In genomic region chr10:93193886-93194285, GRCh38 we compare ENCODE assay signal across 32 cellular contexts.
"Had no signal": no experiment of that assay in that cellular context is flagged by ENCODE, and none has a peak within 500 bp of the region (broad histone marks: within the 10 kb centered on the region; RNA-seq: fewer than 3 reads in every experiment).

No MANE protein-coding gene starts in this region.

- H3K9me3 ChIP-seq: MG63 had no signal

- H3K27me3 ChIP-seq: brain microvascular endothelial cell, MG63 had no signal

- H3K9me3 Mint-ChIP-seq: activated B cell treated with CpG ODN at 0.5 μM for 24 hours; activated CD4-positive, alpha-beta memory T cell treated with anti-CD3 and anti-CD28 coated beads for 36 hours; activated naive CD4-positive, alpha-beta T cell treated with anti-CD3 and anti-CD28 coated beads for 36 hours; activated naive CD4-positive, alpha-beta T cell treated with anti-CD3 and anti-CD28 coated beads, Interleukin-2, amount 50 U/mL, for 72 hours; activated T-cell treated with anti-CD3 and anti-CD28 coated beads, Interleukin-2, amount 50 U/mL, for 4 hours; activated T-helper 1 cell treated with anti-CD3 and anti-CD28 coated beads, Interleukin-12 subunit alpha, Interleukin-12 subunit beta, Interleukin-2, Interleukin-4 antibody, amounts not matched to agents 30 ng/mL and 10 ng/mL and 1 ng/mL, durations not matched to agents 14 hours and 24 hours and 36 hours had no signal

- H3K4me3 Mint-ChIP-seq: activated B cell treated with CpG ODN at 0.5 μM for 24 hours; activated CD4-positive, alpha-beta memory T cell treated with anti-CD3 and anti-CD28 coated beads for 36 hours; activated naive CD4-positive, alpha-beta T cell treated with anti-CD3 and anti-CD28 coated beads for 36 hours; activated T-cell treated with anti-CD3 and anti-CD28 coated beads, Interleukin-2, amount 50 U/mL, for 4 hours; activated T-helper 1 cell treated with anti-CD3 and anti-CD28 coated beads, Interleukin-12 subunit alpha, Interleukin-12 subunit beta, Interleukin-2, Interleukin-4 antibody, amounts not matched to agents 30 ng/mL and 10 ng/mL and 1 ng/mL, durations not matched to agents 14 hours and 24 hours and 36 hours had no signal

- H3K4me3 ChIP-seq: MG63 had no signal

- H3K27ac Mint-ChIP-seq: activated B cell treated with CpG ODN at 0.5 μM for 24 hours; activated CD4-positive, alpha-beta memory T cell treated with anti-CD3 and anti-CD28 coated beads for 36 hours; activated naive CD4-positive, alpha-beta T cell treated with anti-CD3 and anti-CD28 coated beads for 36 hours; activated naive CD4-positive, alpha-beta T cell treated with anti-CD3 and anti-CD28 coated beads, Interleukin-2, amount 50 U/mL, for 72 hours; activated T-helper 1 cell treated with anti-CD3 and anti-CD28 coated beads, Interleukin-12 subunit alpha, Interleukin-12 subunit beta, Interleukin-2, Interleukin-4 antibody, amounts not matched to agents 30 ng/mL and 10 ng/mL and 1 ng/mL, durations not matched to agents 14 hours and 24 hours and 36 hours had no signal

- ATAC-seq: activated naive CD4-positive, alpha-beta T cell treated with anti-CD3 and anti-CD28 coated beads, Interleukin-2, amount 50 U/mL, for 72 hours; activated T-cell treated with anti-CD3 and anti-CD28 coated beads, Interleukin-2, amount 50 U/mL, for 4 hours; Panc1; SK-N-SH treated with all-trans-retinoic acid at 6 μM for 48 hours had no signal

- H3K27ac ChIP-seq: brain microvascular endothelial cell, VCaP had no signal

- H3K36me3 Mint-ChIP-seq: activated CD4-positive, alpha-beta memory T cell treated with anti-CD3 and anti-CD28 coated beads for 36 hours; activated naive CD4-positive, alpha-beta T cell treated with anti-CD3 and anti-CD28 coated beads, Interleukin-2, amount 50 U/mL, for 72 hours had no signal

- DNase-seq: activated B cell treated with CpG ODN at 0.5 μM for 24 hours; activated CD4-positive, alpha-beta memory T cell treated with anti-CD3 and anti-CD28 coated beads for 36 hours; activated CD4-positive, alpha-beta T cell treated with anti-CD3 and anti-CD28 coated beads for 4 hours; activated CD4-positive, alpha-beta T cell treated with anti-CD3 and anti-CD28 coated beads, Interleukin-2, amount 50 U/mL, for 1 hour; activated CD4-positive, CD25-positive, alpha-beta regulatory T cell treated with anti-CD3 and anti-CD28 coated beads, Interleukin-2, amount 50 U/mL, for 72 hours; activated CD8-positive, alpha-beta memory T cell treated with anti-CD3 and anti-CD28 coated beads, Interleukin-2, amount 50 U/mL, for 4 hours; activated gamma-delta T cell treated with Interleukin-2 at 50 U/mL for 16 hours; activated naive CD4-positive, alpha-beta T cell treated with anti-CD3 and anti-CD28 coated beads for 36 hours; activated T-cell treated with anti-CD3 and anti-CD28 coated beads for 4 hours; activated T-cell treated with anti-CD3 and anti-CD28 coated beads, Interleukin-2, amount 50 U/mL, for 4 hours; anterior cingulate cortex; brain microvascular endothelial cell; Kasumi-1; KG1; MG63; NCI-H1048; NCI-H1105 treated with DMSO at 0.1 percent for 48 hours; NCI-H1436; NCI-H1694; NCI-H1930; NCI-H2081 treated with DMSO at 0.1 percent for 48 hours; NCI-H226; NCI-H524 treated with DMSO at 0.1 percent for 48 hours; SHP77; T-helper 1 cell; T-helper 2 cell; T-helper 9 cell had no signal

- H3K36me3 ChIP-seq: brain microvascular endothelial cell, MG63 had no signal
